13 cellular contexts compared by ENCODE assay signal in genomic region chr2:45412754-45413379, GRCh38.
A peak's percentile ranks its signal among the peaks of the same experiment; 100 is the strongest.
DNase-seq lines count a peak whose midpoint lies in the region.
"Had no signal": no experiment of that assay in that cellular context is flagged by ENCODE, and none has a peak within 500 bp of the region (broad histone marks: within the 10 kb centered on the region; RNA-seq: fewer than 3 reads in every experiment).

No MANE protein-coding gene starts in this region.

- DNase-seq in NCI-H2196 treated with DMSO at 0.1 percent for 48 hours (lab: John Stamatoyannopoulos, UW; ENCODE audit: unreplicated experiment) (peak; percentile 9), NCI-H2196 (lab: John Stamatoyannopoulos, UW; ENCODE audit: unreplicated experiment) (no peak), NCI-H748 treated with DMSO at 0.1 percent for 48 hours (lab: John Stamatoyannopoulos, UW) (peak; percentile 47), fibroblast of gingiva (ENCODE audit: low read depth) (peak; percentile 58), stromal cell of bone marrow (ENCODE audit: low read depth) (peak; percentile 38), NCI-H2227 treated with DMSO at 0.1 percent for 48 hours (lab: John Stamatoyannopoulos, UW) (no peak)
- DNase-seq in stimulated activated naive CD4-positive, alpha-beta T cell (lab: John Stamatoyannopoulos, UW) = no peak
- no peak for DNase-seq in activated CD4-positive, alpha-beta T cell treated with anti-CD3 and anti-CD28 coated beads for 48 hours
- DNase-seq: amniotic stem cell, hippocampal formation, Kasumi-1, right lobe of liver, WERI-Rb-1 had no signal

Comparison
In these comparisons a context has a peak if more than half of its experiments do, and no peak if none do; other contexts are left out.
1. DNase-seq: peak in NCI-H2196 treated with DMSO at 0.1 percent for 48 hours (single experiment), NCI-H748 treated with DMSO at 0.1 percent for 48 hours (single experiment), fibroblast of gingiva (single experiment) and stromal cell of bone marrow (single experiment); none in NCI-H2196 (single experiment), NCI-H2227 treated with DMSO at 0.1 percent for 48 hours (single experiment), stimulated activated naive CD4-positive, alpha-beta T cell (0 of 6) and activated CD4-positive, alpha-beta T cell treated with anti-CD3 and anti-CD28 coated beads for 48 hours (single experiment).